In genomic region chr16:85733839-85734170, GRCh38 we compare ENCODE assay signal across 13 cellular contexts. TPM values are rescaled to one million over a fixed set of nuclear protein-coding genes. Genes with fewer than 3 reads are reported as not detected.
DNase-seq lines count a peak whose midpoint lies in the region; ATAC-seq and TF ChIP-seq lines count a peak whose summit lies in the region.
"Had no signal": no experiment of that assay in that cellular context is flagged by ENCODE, and none has a peak within 500 bp of the region (broad histone marks: within the 10 kb centered on the region; RNA-seq: fewer than 3 reads in every experiment).

No MANE protein-coding gene starts in this region.

- 52 to 74% methylated on average over 11 of the region's 11 CpGs for WGBS in testis, 2 donors

- no peaks in the 10 kb centered on the region for H3K27me3 Mint-ChIP-seq in MCF 10A (ENCODE audit: insufficient read depth, unreplicated experiment)

- no peaks in the 10 kb centered on the region for H3K9me3 Mint-ChIP-seq in MCF 10A (ENCODE audit: unreplicated experiment)

- intact Hi-C loops in MCF 10A (cut with micrococcal nuclease) (no loop called here), breast epithelium (cut with DNase I; ENCODE audit: low total_unique reads) (no loop called here), testis (cut with DNase I; ENCODE audit: low total_unique reads) (no loop called here)

- no peak overlapping the region for H3K4me3 Mint-ChIP-seq in MCF 10A (ENCODE audit: unreplicated experiment)

- peaks cover 6% of the 10 kb centered on the region for H3K4me1 Mint-ChIP-seq in MCF 10A (ENCODE audit: insufficient read depth, unreplicated experiment)

- H3K4me3 ChIP-seq in breast epithelium = no peak overlapping the region
- no peak overlapping the region for H3K4me3 ChIP-seq in testis
- H3K4me3 ChIP-seq: heart right ventricle had no signal

- CTCF ChIA-PET in MCF 10A (lab: Yijun Ruan, JAX) = no interaction called here

- H3K27ac Mint-ChIP-seq in MCF 10A (ENCODE audit: low read depth, unreplicated experiment) = peak overlapping the region; percentile 28

- ATAC-seq in GM19452 (IDR thresholded peaks at IDR 0.05; ENCODE audit: unreplicated experiment) (no peak), HG02759 (IDR thresholded peaks at IDR 0.05; ENCODE audit: unreplicated experiment) (no peak), HG03457 (IDR thresholded peaks at IDR 0.05; ENCODE audit: unreplicated experiment) (no peak)
- ATAC-seq: Panc1 had no signal

- H3K27ac ChIP-seq in breast epithelium (no peak overlapping the region), testis (no peak overlapping the region)

- no peaks in the 10 kb centered on the region for H3K9me3 ChIP-seq in breast epithelium
- H3K9me3 ChIP-seq in testis = no peaks in the 10 kb centered on the region
- H3K9me3 ChIP-seq: heart right ventricle had no signal

- H3K4me1 ChIP-seq in breast epithelium (no peaks in the 10 kb centered on the region), testis (no peaks in the 10 kb centered on the region)

- no TSS peak for BruUV-seq in MCF 10A (replicated peaks; lab: Mats Ljungman, UMichigan)

- H3K36me3 ChIP-seq in breast epithelium (no peaks in the 10 kb centered on the region), testis (ENCODE audit: low read depth, missing control alignments) (no peaks in the 10 kb centered on the region)
- H3K36me3 ChIP-seq: heart right ventricle had no signal

- H3K27me3 ChIP-seq in breast epithelium = no peaks in the 10 kb centered on the region
- H3K27me3 ChIP-seq in testis = no peaks in the 10 kb centered on the region

- POLR2A ChIA-PET in MCF 10A (lab: Yijun Ruan, JAX) = interaction anchor here (0.6 to 0.7 kb wide), 2 partner anchors 43 to 182 kb away, joined by 3 read pairs; no protein-coding TSS in a partner anchor

- DNase-seq in MCF 10A (ENCODE audit: unreplicated experiment) (no peak), breast epithelium (ENCODE audit: low spot score in 2 of 2) (no peak), SK-N-DZ (ENCODE audit: low spot score) (peak; percentile 70), iPS DF 19.7 (ENCODE audit: low read depth, low spot score) (peak; percentile 82), testis (peak; percentile 64)
- DNase-seq: amygdala, heart right ventricle, NCI-H2081 treated with DMSO at 0.1 percent for 48 hours, substantia nigra had no signal

- TF ChIP-seq CTCF in MCF 10A (IDR thresholded peaks at IDR 0.05; ENCODE audit: unreplicated experiment) = no peak
- TF ChIP-seq CTCF in breast epithelium (IDR thresholded peaks at IDR 0.05) = no peak
- no peak for TF ChIP-seq CTCF in testis (IDR thresholded peaks at IDR 0.05)

- peaks cover 10% of the 10 kb centered on the region for H3K36me3 Mint-ChIP-seq in MCF 10A (ENCODE audit: insufficient read depth, unreplicated experiment)

- TF ChIP-seq POLR2A in breast epithelium (IDR thresholded peaks at IDR 0.05) (no peak), testis (IDR thresholded peaks at IDR 0.05) (no peak)

RNA-seq across cellular contexts. Expression of gene C16orf74, which starts 17.1 kb away (rescaled TPM):
- total RNA-seq in MCF 10A (2022) = 62.6 and 68.5 TPM in 2 replicates
- 1 to 10 TPM in 2 of 3 donors, under 1 TPM in 1; 0.80 to 7.2 (median 6.7) TPM for total RNA-seq in breast epithelium
- 0.24 TPM in 1 of 2 replicates, not detected in the other for polyA plus RNA-seq in SK-N-DZ (2014; cell fraction: cytosol; rRNA removed)
- 1.8 TPM in 1 of 2 replicates, not detected in the other for polyA plus RNA-seq in SK-N-DZ (2014; cell fraction: nucleus; rRNA removed)
- 1 to 10 TPM; 3.8 to 6.0 TPM for total RNA-seq in testis
- 4.3 TPM for polyA plus RNA-seq in testis (ENCODE audit: insufficient read depth, low read depth, low replicate concordance)

RNA-seq across cellular contexts. Expression of gene GINS2, which starts 45.1 kb away (rescaled TPM):
- 6.9 and 11.3 TPM in 2 replicates for total RNA-seq in MCF 10A (2022)
- 1 to 10 TPM in 2 of 3 donors, under 1 TPM in 1; 0.66 to 3.1 (median 1.1) TPM for total RNA-seq in breast epithelium
- 102 and 106 TPM in 2 replicates for polyA plus RNA-seq in SK-N-DZ (2014; cell fraction: cytosol; rRNA removed)
- 64.7 and 66.3 TPM in 2 replicates for polyA plus RNA-seq in SK-N-DZ (2014; cell fraction: nucleus; rRNA removed)
- total RNA-seq in testis = 10 to 100 TPM in 1 of 2 donors, 1 to 10 TPM in 1; 8.9 to 13.8 TPM
- polyA plus RNA-seq in testis (ENCODE audit: insufficient read depth, low read depth, low replicate concordance) = 11.8 TPM

Comparison
In these comparisons a context has a peak if more than half of its experiments do, and no peak if none do; other contexts are left out.
1. DNase-seq: peak in SK-N-DZ (single experiment), iPS DF 19.7 (single experiment) and testis (single experiment); none in MCF 10A (single experiment) and breast epithelium (0 of 2).